Comparison of ENCODE assay signal across 20 cellular contexts in genomic region chr16:56327071-56327928, GRCh38.
"Had no signal": no experiment of that assay in that cellular context is flagged by ENCODE, and none has a peak within 500 bp of the region (broad histone marks: within the 10 kb centered on the region; RNA-seq: fewer than 3 reads in every experiment).

No MANE protein-coding gene starts in this region.

- ATAC-seq: activated CD4-positive, CD25-positive, alpha-beta regulatory T cell treated with anti-CD3 and anti-CD28 coated beads, Interleukin-2, amount 50 U/mL, for 24 hours; activated CD8-positive, alpha-beta T cell treated with anti-CD3 and anti-CD28 coated beads, Interleukin-2, amount 10 ng/mL, durations not matched to agents 7 days and 5 days; body of pancreas had no signal

- H3K36me3 ChIP-seq: ascending aorta, Peyer's patch had no signal

- H3K4me1 ChIP-seq: ascending aorta, body of pancreas, Peyer's patch had no signal

- H3K27me3 ChIP-seq: ascending aorta, body of pancreas, Peyer's patch had no signal

- DNase-seq: activated CD4-positive, alpha-beta T cell treated with anti-CD3 and anti-CD28 coated beads for 48 hours; activated CD4-positive, alpha-beta T cell treated with anti-CD3 and anti-CD28 coated beads, Interleukin-2, amount 50 U/mL, for 4 hours; activated CD8-positive, alpha-beta memory T cell treated with anti-CD3 and anti-CD28 coated beads, Interleukin-2, amount 50 U/mL, for 48 hours; activated CD8-positive, alpha-beta T cell treated with anti-CD3 and anti-CD28 coated beads, Interleukin-2, amount 10 ng/mL, durations not matched to agents 7 days and 5 days; activated effector memory CD4-positive, alpha-beta T cell treated with Interleukin-2 at 50 U/mL for 16 hours; activated naive CD4-positive, alpha-beta T cell; activated T-cell treated with anti-CD3 and anti-CD28 coated beads, Interleukin-2, amount 50 U/mL, for 1 hour; body of pancreas; KBM-7; NCI-H1105 treated with DMSO at 0.1 percent for 48 hours; NCI-H1436 treated with DMSO at 0.1 percent for 48 hours; NCI-H187; NCI-H2081 treated with DMSO at 0.1 percent for 48 hours; NCI-H446; NCI-H524; Peyer's patch; SHP77 treated with DMSO at 0.1 percent for 48 hours had no signal

- H3K9me3 ChIP-seq: ascending aorta, body of pancreas, Peyer's patch had no signal

- H3K27ac ChIP-seq: ascending aorta, body of pancreas, Peyer's patch, RWPE1 had no signal

- H3K4me3 ChIP-seq: ascending aorta, body of pancreas, Peyer's patch had no signal
